Comparison of ENCODE assay signal across 1 cellular context in the genomic region with DNA sequence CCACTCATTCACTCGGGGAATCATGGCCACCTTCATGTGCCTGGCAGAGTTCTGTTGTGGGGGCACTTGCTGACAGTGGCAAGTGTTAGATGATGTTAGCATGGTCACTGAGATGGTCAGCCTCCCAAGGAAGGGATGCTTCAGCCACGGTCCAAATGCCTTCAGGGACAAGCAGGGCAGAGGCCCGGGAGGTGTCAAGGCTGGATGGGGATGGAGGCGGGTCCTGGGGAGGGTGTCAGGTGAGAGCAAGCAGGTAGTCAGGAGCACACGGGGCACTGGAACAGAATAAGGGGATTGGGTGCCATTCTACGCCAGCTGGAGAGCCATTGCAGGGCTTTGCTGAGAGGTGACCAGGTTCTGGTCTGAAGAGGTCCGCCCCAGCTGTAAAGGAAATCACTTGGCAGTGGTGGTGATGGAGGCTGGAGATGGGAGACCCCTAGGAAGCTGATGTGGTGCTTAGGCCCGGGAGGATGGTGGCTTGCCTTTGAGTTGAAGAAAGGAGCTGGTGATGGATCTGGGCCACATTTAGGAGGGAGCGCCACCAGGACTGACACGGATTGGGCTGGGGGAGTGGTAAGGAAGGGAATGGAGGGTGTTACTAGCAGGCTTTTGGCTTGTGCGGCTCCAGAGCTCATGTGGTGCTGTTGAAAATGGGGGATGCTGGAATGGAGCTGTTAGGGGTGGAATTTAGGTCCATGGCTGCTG.
TF ChIP-seq lines count a peak whose summit lies in the region.

No MANE protein-coding gene starts in this region.

TF ChIP-seq in GM23338, 12 proteins besides CTCF, POLR2A, EP300 and RAD21:
- TF ChIP-seq, protein P1, sequence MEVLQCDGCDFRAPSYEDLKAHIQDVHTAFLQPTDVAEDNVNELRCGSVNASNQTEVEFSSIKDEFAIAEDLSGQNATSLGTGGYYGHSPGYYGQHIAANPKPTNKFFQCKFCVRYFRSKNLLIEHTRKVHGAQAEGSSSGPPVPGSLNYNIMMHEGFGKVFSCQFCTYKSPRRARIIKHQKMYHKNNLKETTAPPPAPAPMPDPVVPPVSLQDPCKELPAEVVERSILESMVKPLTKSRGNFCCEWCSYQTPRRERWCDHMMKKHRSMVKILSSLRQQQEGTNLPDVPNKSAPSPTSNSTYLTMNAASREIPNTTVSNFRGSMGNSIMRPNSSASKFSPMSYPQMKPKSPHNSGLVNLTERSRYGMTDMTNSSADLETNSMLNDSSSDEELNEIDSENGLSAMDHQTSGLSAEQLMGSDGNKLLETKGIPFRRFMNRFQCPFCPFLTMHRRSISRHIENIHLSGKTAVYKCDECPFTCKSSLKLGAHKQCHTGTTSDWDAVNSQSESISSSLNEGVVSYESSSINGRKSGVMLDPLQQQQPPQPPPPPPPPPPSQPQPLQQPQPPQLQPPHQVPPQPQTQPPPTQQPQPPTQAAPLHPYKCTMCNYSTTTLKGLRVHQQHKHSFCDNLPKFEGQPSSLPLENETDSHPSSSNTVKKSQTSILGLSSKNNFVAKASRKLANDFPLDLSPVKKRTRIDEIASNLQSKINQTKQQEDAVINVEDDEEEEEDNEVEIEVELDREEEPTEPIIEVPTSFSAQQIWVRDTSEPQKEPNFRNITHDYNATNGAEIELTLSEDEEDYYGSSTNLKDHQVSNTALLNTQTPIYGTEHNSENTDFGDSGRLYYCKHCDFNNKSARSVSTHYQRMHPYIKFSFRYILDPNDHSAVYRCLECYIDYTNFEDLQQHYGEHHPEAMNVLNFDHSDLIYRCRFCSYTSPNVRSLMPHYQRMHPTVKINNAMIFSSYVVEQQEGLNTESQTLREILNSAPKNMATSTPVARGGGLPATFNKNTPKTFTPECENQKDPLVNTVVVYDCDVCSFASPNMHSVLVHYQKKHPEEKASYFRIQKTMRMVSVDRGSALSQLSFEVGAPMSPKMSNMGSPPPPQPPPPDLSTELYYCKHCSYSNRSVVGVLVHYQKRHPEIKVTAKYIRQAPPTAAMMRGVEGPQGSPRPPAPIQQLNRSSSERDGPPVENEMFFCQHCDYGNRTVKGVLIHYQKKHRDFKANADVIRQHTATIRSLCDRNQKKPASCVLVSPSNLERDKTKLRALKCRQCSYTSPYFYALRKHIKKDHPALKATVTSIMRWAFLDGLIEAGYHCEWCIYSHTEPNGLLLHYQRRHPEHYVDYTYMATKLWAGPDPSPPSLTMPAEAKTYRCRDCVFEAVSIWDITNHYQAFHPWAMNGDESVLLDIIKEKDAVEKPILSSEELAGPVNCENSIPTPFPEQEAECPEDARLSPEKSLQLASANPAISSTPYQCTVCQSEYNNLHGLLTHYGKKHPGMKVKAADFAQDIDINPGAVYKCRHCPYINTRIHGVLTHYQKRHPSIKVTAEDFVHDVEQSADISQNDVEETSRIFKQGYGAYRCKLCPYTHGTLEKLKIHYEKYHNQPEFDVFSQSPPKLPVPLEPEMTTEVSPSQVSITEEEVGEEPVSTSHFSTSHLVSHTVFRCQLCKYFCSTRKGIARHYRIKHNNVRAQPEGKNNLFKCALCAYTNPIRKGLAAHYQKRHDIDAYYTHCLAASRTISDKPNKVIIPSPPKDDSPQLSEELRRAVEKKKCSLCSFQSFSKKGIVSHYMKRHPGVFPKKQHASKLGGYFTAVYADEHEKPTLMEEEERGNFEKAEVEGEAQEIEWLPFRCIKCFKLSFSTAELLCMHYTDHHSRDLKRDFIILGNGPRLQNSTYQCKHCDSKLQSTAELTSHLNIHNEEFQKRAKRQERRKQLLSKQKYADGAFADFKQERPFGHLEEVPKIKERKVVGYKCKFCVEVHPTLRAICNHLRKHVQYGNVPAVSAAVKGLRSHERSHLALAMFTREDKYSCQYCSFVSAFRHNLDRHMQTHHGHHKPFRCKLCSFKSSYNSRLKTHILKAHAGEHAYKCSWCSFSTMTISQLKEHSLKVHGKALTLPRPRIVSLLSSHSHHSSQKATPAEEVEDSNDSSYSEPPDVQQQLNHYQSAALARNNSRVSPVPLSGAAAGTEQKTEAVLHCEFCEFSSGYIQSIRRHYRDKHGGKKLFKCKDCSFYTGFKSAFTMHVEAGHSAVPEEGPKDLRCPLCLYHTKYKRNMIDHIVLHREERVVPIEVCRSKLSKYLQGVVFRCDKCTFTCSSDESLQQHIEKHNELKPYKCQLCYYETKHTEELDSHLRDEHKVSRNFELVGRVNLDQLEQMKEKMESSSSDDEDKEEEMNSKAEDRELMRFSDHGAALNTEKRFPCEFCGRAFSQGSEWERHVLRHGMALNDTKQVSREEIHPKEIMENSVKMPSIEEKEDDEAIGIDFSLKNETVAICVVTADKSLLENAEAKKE (CRISPR knock-in tag; IDR thresholded peaks at IDR 0.05), result no peak
- TF ChIP-seq ZNF114 (CRISPR knock-in tag; IDR thresholded peaks at IDR 0.05), result no peak
- TF ChIP-seq, protein P2, sequence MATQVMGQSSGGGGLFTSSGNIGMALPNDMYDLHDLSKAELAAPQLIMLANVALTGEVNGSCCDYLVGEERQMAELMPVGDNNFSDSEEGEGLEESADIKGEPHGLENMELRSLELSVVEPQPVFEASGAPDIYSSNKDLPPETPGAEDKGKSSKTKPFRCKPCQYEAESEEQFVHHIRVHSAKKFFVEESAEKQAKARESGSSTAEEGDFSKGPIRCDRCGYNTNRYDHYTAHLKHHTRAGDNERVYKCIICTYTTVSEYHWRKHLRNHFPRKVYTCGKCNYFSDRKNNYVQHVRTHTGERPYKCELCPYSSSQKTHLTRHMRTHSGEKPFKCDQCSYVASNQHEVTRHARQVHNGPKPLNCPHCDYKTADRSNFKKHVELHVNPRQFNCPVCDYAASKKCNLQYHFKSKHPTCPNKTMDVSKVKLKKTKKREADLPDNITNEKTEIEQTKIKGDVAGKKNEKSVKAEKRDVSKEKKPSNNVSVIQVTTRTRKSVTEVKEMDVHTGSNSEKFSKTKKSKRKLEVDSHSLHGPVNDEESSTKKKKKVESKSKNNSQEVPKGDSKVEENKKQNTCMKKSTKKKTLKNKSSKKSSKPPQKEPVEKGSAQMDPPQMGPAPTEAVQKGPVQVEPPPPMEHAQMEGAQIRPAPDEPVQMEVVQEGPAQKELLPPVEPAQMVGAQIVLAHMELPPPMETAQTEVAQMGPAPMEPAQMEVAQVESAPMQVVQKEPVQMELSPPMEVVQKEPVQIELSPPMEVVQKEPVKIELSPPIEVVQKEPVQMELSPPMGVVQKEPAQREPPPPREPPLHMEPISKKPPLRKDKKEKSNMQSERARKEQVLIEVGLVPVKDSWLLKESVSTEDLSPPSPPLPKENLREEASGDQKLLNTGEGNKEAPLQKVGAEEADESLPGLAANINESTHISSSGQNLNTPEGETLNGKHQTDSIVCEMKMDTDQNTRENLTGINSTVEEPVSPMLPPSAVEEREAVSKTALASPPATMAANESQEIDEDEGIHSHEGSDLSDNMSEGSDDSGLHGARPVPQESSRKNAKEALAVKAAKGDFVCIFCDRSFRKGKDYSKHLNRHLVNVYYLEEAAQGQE (IDR thresholded peaks at IDR 0.05; ENCODE audit: unreplicated experiment), result no peak
- no peak for TF ChIP-seq EZH2 (IDR thresholded peaks at IDR 0.05; ENCODE audit: low read depth, unreplicated experiment)
TF ChIP-seq in GM23338: peak in this region for 0.
